Comparison of ENCODE assay signal across 8 cellular contexts in the genomic region with DNA sequence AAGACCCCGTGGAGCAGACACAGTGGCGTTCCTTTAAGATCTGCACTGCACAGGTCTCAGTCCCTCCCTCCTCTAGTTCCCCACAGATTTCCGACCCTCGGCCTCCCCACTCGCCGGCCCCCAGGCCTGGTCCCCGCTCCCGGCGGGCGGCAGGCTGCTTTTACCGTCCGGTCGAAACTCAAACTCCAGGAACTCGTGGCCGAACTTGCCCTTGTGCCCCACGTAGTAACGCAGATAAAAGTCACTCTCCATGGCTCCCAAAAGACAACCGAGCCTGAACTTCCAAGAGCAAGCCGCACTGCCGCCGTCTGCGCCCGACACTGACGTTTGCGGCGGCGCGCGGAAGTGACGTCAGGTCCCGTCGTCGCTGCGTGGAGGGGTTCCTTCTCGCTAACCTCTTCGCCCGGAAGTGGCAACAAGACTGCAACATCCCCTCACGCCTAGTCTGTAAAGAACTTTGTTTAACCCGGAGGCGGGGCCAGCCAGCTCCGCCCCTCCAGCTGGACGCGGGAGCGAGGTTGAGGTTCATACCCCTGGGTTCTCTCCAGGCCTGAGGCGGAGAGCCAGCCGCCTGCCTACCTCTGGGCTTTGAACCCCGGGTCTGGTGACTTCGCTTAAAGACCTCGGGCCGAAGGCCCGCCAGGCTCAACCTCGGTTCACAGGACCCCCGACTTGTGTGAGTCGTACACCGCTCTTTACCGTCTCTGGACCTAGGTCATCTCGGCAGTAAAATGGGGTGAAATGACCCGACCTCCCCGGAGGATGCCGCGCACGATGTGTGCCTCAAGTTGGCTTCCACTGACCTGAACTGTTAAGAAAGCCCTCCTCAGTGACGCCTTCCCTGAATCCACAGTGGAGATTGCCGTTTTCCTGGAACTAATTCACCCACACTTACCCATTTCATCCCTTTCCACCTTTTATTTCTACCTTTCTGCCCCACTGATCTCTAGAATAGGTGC. TPM values are rescaled to one million over a fixed set of nuclear protein-coding genes. Genes with fewer than 3 reads are reported as not detected.
DNase-seq lines count a peak whose midpoint lies in the region; ATAC-seq and TF ChIP-seq lines count a peak whose summit lies in the region.

Gene MAGOH (minus strand): TSS at position 322 of the 959 bp plus-strand sequence. CDS start 70 bp downstream, at position 252.

- CTCF ChIA-PET in CD8-positive, alpha-beta T cell (lab: Charles Lee) = no interaction called here

- H3K4me3 ChIP-seq in CD8-positive, alpha-beta T cell (ENCODE audit: low read depth, low read length) = peak within 1 kb of the TSS; percentile 94
- H3K4me3 ChIP-seq in lung = peak within 1 kb of the TSS; percentile 97

- TF ChIP-seq CTCF in CD8-positive, alpha-beta T cell (IDR thresholded peaks at IDR 0.05) = no peak
- TF ChIP-seq CTCF in lung (IDR thresholded peaks at IDR 0.05; ENCODE audit: control extremely low read depth, extremely low read depth) = no peak

- H3K36me3 Mint-ChIP-seq in CD8-positive, alpha-beta T cell = peaks cover 40% of the 10 kb centered on the region

- peaks cover 33% of the 10 kb centered on the region for H3K4me1 Mint-ChIP-seq in CD8-positive, alpha-beta T cell (ENCODE audit: low read depth)

- no peaks in the 10 kb centered on the region for H3K27me3 Mint-ChIP-seq in CD8-positive, alpha-beta T cell (ENCODE audit: low read depth)

- H3K36me3 ChIP-seq in CD8-positive, alpha-beta T cell (ENCODE audit: insufficient read depth, low read length) = peaks cover 12% of the 10 kb centered on the region
- H3K36me3 ChIP-seq in lung (ENCODE audit: control insufficient read depth in 2 of 2, insufficient read depth in 2 of 2, low read length in 2 of 2) = peaks cover 12 to 15% of the 10 kb centered on the region in 2 donors

- peak within 1 kb of the TSS; percentile 97 for H3K4me3 Mint-ChIP-seq in CD8-positive, alpha-beta T cell

- peak within 1 kb of the TSS; percentile 89 for H3K27ac ChIP-seq in CD8-positive, alpha-beta T cell (ENCODE audit: low read depth, low read length)
- peak within 1 kb of the TSS; percentile 72 to 80 for H3K27ac ChIP-seq in lung (ENCODE audit: low read depth in 1 of 2, low read length in 1 of 2)

- POLR2A ChIA-PET in CD8-positive, alpha-beta T cell (lab: Charles Lee) = interaction anchor here (1.4 kb wide), 1 partner anchor 43 kb away, joined by 4 read pairs; no protein-coding TSS in a partner anchor

- H3K27ac Mint-ChIP-seq in CD8-positive, alpha-beta T cell = peak within 1 kb of the TSS; percentile 96

- intact Hi-C loops in CD8-positive, alpha-beta T cell (cut with DNase I, micrococcal nuclease) = loop anchor here (1.0 to 10.0 kb wide), 8 partner anchors 18 to 874 kb away; partner anchors contain the start of genes CPT2 (in 2 of the 2), CZIB (in 2 of the 2), NDC1 (in 2 of the 2) and CC2D1B (in 1 of the 2)

- H3K9me3 ChIP-seq in CD8-positive, alpha-beta T cell (ENCODE audit: low read length) = no peaks in the 10 kb centered on the region
- H3K9me3 ChIP-seq in lung (ENCODE audit: control insufficient read depth in 2 of 2, insufficient read depth in 1 of 2, low read length in 1 of 2) = no peaks in the 10 kb centered on the region

- H3K27me3 ChIP-seq in CD8-positive, alpha-beta T cell (ENCODE audit: insufficient read depth, low read length) = no peaks in the 10 kb centered on the region
- no peaks in the 10 kb centered on the region for H3K27me3 ChIP-seq in lung (ENCODE audit: control insufficient read depth, insufficient read depth)

- ATAC-seq in CD8-positive, alpha-beta T cell = peak; percentile 97
- ATAC-seq in GM19467 (IDR thresholded peaks at IDR 0.05; ENCODE audit: unreplicated experiment) (peak; percentile 96), lung (ENCODE audit: insufficient read depth, low FRiP score) (peak; percentile 93)

- no peaks in the 10 kb centered on the region for H3K9me3 Mint-ChIP-seq in CD8-positive, alpha-beta T cell

- WGBS in lung, 2 donors = 5 to 7% methylated on average over 64 of the region's 64 CpGs

- peak; percentile 87 to 97 (median 95) for DNase-seq in CD8-positive, alpha-beta T cell
- peak; percentile 89 for DNase-seq in HS-27A (ENCODE audit: low read depth)
- peak; percentile 63 for DNase-seq in NK-92 (lab: John Stamatoyannopoulos, UW; ENCODE audit: unreplicated experiment)
- peak; percentile 85 to 94 for DNase-seq in activated CD8-positive, alpha-beta memory T cell treated with anti-CD3 and anti-CD28 coated beads for 1 hour (ENCODE audit: extremely low read depth in 1 of 2, low read depth in 1 of 2)
- peak; percentile 92 for DNase-seq in effector CD4-positive, alpha-beta T cell
- peak; percentile 95 for DNase-seq in lung (ENCODE audit: low spot score)
- peak; percentile 88 to 90 (median 88) for DNase-seq in stimulated activated CD4-positive, alpha-beta T cell treated with anti-CD3 and anti-CD28 coated beads, TNF-alpha, amount 100 ng/mL, for 4 hours (ENCODE audit: low read depth in 3 of 3)

- peaks cover 17% of the 10 kb centered on the region for H3K4me1 ChIP-seq in CD8-positive, alpha-beta T cell (ENCODE audit: insufficient read depth, low read length)
- peaks cover 3% of the 10 kb centered on the region in 2 donors for H3K4me1 ChIP-seq in lung (ENCODE audit: control insufficient read depth in 2 of 2, insufficient read depth in 2 of 2, low read length in 2 of 2)

RNA-seq across cellular contexts. Expression of gene MAGOH, which starts in this region (rescaled TPM):
- total RNA-seq in CD8-positive, alpha-beta T cell = 10 to 100 TPM; 77.2 to 79.5 TPM
- 10 to 100 TPM; 33.0 to 34.1 TPM for total RNA-seq in lung
- 100 to 1,000 TPM in 1 of 2 donors, 10 to 100 TPM in 1; 83.0 to 141 TPM for polyA plus RNA-seq in lung

Comparison
In these comparisons a context has a peak if more than half of its experiments do, and no peak if none do; other contexts are left out.
1. Peak in every context shown above with its lines: DNase-seq, ATAC-seq, H3K4me3 ChIP-seq and H3K27ac ChIP-seq.